9 cellular contexts compared by ENCODE assay signal in the genomic region with DNA sequence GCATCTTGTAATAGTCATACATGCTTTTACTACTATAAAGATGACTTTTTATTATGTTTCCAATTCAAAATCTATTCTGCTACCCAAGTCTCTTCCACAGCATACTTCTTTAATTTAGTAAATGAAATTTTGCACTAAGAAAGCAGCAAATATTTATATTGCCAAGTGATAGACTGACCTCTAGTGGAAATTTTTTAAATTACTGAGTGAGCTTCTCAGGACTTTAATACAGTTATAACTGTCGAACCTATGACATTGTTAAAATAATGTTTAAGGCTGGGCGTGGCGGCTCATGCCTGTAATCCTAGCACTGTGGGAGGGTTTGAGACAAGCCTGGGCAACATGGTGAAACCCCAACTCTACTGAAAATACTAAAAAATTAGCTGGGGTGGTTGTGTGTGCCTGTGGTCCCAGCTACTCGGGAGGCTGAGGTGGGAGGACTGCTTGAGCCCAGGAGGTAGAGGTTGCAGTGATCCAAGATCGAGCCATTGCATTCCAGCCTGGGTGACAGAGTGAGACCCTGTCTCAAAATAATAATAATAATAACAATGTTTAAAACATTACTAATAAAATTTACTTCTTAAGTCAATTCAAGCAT. TPM values are rescaled to one million over a fixed set of nuclear protein-coding genes. Genes with fewer than 3 reads are reported as not detected.
DNase-seq lines count a peak whose midpoint lies in the region; ATAC-seq and TF ChIP-seq lines count a peak whose summit lies in the region.
"Had no signal": no experiment of that assay in that cellular context is flagged by ENCODE, and none has a peak within 500 bp of the region (broad histone marks: within the 10 kb centered on the region; RNA-seq: fewer than 3 reads in every experiment).

No MANE protein-coding gene starts in this region.

- no peaks in the 10 kb centered on the region for H3K27me3 ChIP-seq in Karpas-422 (ENCODE audit: low read length)

- no peaks in the 10 kb centered on the region for H3K9me3 Mint-ChIP-seq in natural killer cell
- H3K9me3 Mint-ChIP-seq in natural killer cell treated with Interleukin-12 subunit alpha and Interleukin-12 subunit beta and Interleukin-15 and Interleukin-18, amount 100 ng/mL, for 72 hours = no peaks in the 10 kb centered on the region
- H3K9me3 Mint-ChIP-seq: stimulated activated naive CD8-positive, alpha-beta T cell treated with anti-CD3 and anti-CD28 coated beads, Interleukin-15, Interleukin-2, amounts not matched to agents 100 ng/mL and 50 ng/mL, for 24 hours had no signal

- no peak overlapping the region for H3K4me3 ChIP-seq in Karpas-422 (ENCODE audit: low read length)
- no peak overlapping the region for H3K4me3 ChIP-seq in fibroblast of mammary gland (ENCODE audit: control insufficient read depth, low read depth, low read length)

- H3K9me2 ChIP-seq in Karpas-422 (replicated peaks; ENCODE audit: insufficient read depth, low read length) = no peaks in the 10 kb centered on the region

- H2AFZ ChIP-seq in Karpas-422 (ENCODE audit: low read length) = no peak overlapping the region

- POLR2A ChIA-PET in RWPE1 (lab: Yijun Ruan, JAX; ENCODE audit: low non-redundant PET) = interaction anchor here (1.0 kb wide), 1 partner anchor 115 kb away, joined by 4 read pairs; the partner anchor contains the start of gene TRIM66

- H3K9me3 ChIP-seq in Karpas-422 (ENCODE audit: low read length) = no peaks in the 10 kb centered on the region

- H3K27me3 Mint-ChIP-seq in natural killer cell (ENCODE audit: low read depth in 2 of 2) = peaks cover 19 to 60% of the 10 kb centered on the region in 2 donors
- H3K27me3 Mint-ChIP-seq in natural killer cell treated with Interleukin-12 subunit alpha and Interleukin-12 subunit beta and Interleukin-15 and Interleukin-18, amount 100 ng/mL, for 72 hours = peaks cover 25 to 59% of the 10 kb centered on the region in 2 donors

- ATAC-seq in natural killer cell (peak in 1 of 3 donors; percentile 47), HG03175 (IDR thresholded peaks at IDR 0.05; ENCODE audit: unreplicated experiment) (no peak), GM18861 (IDR thresholded peaks at IDR 0.05; ENCODE audit: unreplicated experiment) (no peak)
- no peak for ATAC-seq in natural killer cell treated with Interleukin-12 subunit alpha and Interleukin-12 subunit beta and Interleukin-15 and Interleukin-18, amount 100 ng/mL, for 72 hours

- no peaks in the 10 kb centered on the region for H3K36me3 ChIP-seq in Karpas-422 (ENCODE audit: insufficient read depth, low read length)

- H3K27ac ChIP-seq in Karpas-422 (ENCODE audit: low read length) (no peak overlapping the region), RWPE1 (peak overlapping the region; percentile 54)

- H3K79me2 ChIP-seq in Karpas-422 (ENCODE audit: low read length) = no peaks in the 10 kb centered on the region

- no peak overlapping the region for H3K9ac ChIP-seq in Karpas-422 (ENCODE audit: low read length)

- intact Hi-C loops in natural killer cell (cut with micrococcal nuclease) = loop anchor here (1.0 to 2.0 kb wide), 2 partner anchors 341 to 534 kb away; no protein-coding TSS in a partner anchor

- no peak overlapping the region for H3K27ac Mint-ChIP-seq in natural killer cell
- no peak overlapping the region for H3K27ac Mint-ChIP-seq in natural killer cell treated with Interleukin-12 subunit alpha and Interleukin-12 subunit beta and Interleukin-15 and Interleukin-18, amount 100 ng/mL, for 72 hours
- H3K27ac Mint-ChIP-seq: stimulated activated naive CD8-positive, alpha-beta T cell treated with anti-CD3 and anti-CD28 coated beads, Interleukin-15, Interleukin-2, amounts not matched to agents 100 ng/mL and 50 ng/mL, for 24 hours had no signal

- TF ChIP-seq CTCF in natural killer cell (IDR thresholded peaks at IDR 0.05) = peak; percentile 52
- peak; percentile 76 for TF ChIP-seq CTCF in RWPE1 (conservative IDR thresholded peaks at IDR 0.05; ENCODE audit: low read depth)
- peak; percentile 48 for TF ChIP-seq CTCF in fibroblast of mammary gland (conservative IDR thresholded peaks at IDR 0.05; ENCODE audit: control insufficient read depth, insufficient read depth, low read depth, low read length)

- DNase-seq in natural killer cell (no peak), Karpas-422 (peak; percentile 88), RWPE1 (ENCODE audit: low spot score) (peak; percentile 35), fibroblast of mammary gland (ENCODE audit: low read depth) (peak; percentile 61), pons (ENCODE audit: low spot score) (peak; percentile 68)
- DNase-seq in natural killer cell treated with Interleukin-12 subunit alpha and Interleukin-12 subunit beta and Interleukin-15 and Interleukin-18, amount 100 ng/mL, for 72 hours (ENCODE audit: low spot score) = no peak

- H3K4me1 ChIP-seq in Karpas-422 (ENCODE audit: low read length) = peaks cover 7% of the 10 kb centered on the region

- peaks cover 49% of the 10 kb centered on the region for H4K20me1 ChIP-seq in Karpas-422 (ENCODE audit: insufficient read depth, low read depth, low read length)

- CTCF ChIA-PET in RWPE1 (lab: Yijun Ruan, JAX) = interaction anchor here (0.5 to 1.9 kb wide), 17 partner anchors 10 to 560 kb away, joined by 3 to 13 read pairs (median 3); partner anchors contain the start of genes RPL27A and TRIM66

- H3K4me2 ChIP-seq in Karpas-422 (ENCODE audit: low read depth, low read length, poor library complexity, severe bottlenecking) = no peak overlapping the region

- no peak overlapping the region for H3K4me3 Mint-ChIP-seq in natural killer cell
- no peak overlapping the region for H3K4me3 Mint-ChIP-seq in natural killer cell treated with Interleukin-12 subunit alpha and Interleukin-12 subunit beta and Interleukin-15 and Interleukin-18, amount 100 ng/mL, for 72 hours
- H3K4me3 Mint-ChIP-seq: stimulated activated naive CD8-positive, alpha-beta T cell treated with anti-CD3 and anti-CD28 coated beads, Interleukin-15, Interleukin-2, amounts not matched to agents 100 ng/mL and 50 ng/mL, for 24 hours had no signal

- no peaks in the 10 kb centered on the region for H3K36me3 Mint-ChIP-seq in natural killer cell
- peaks cover 4% of the 10 kb centered on the region for H3K36me3 Mint-ChIP-seq in natural killer cell treated with Interleukin-12 subunit alpha and Interleukin-12 subunit beta and Interleukin-15 and Interleukin-18, amount 100 ng/mL, for 72 hours

- H3K4me1 Mint-ChIP-seq in natural killer cell = no peaks in the 10 kb centered on the region
- no peaks in the 10 kb centered on the region for H3K4me1 Mint-ChIP-seq in natural killer cell treated with Interleukin-12 subunit alpha and Interleukin-12 subunit beta and Interleukin-15 and Interleukin-18, amount 100 ng/mL, for 72 hours (ENCODE audit: low read depth in 2 of 2)

RNA-seq across cellular contexts. Expression of gene STK33, which starts 27.3 kb away (rescaled TPM):
- total RNA-seq in natural killer cell = under 1 TPM in 1 of 3 donors, not detected in 2; 0.24 TPM
- 1 to 10 TPM in 1 of 2 donors, under 1 TPM in 1; 0.74 to 1.5 TPM for total RNA-seq in natural killer cell treated with Interleukin-12 subunit alpha and Interleukin-12 subunit beta and Interleukin-15 and Interleukin-18, amount 100 ng/mL, for 72 hours
- total RNA-seq in Karpas-422 (2014; rRNA removed; shearing (Covaris generic); ENCODE audit: low replicate concordance) = 17.0 and 20.2 TPM in 2 replicates

Comparison
In these comparisons a context has a peak if more than half of its experiments do, and no peak if none do; other contexts are left out.
1. DNase-seq: peak in Karpas-422 (single experiment), RWPE1 (single experiment), fibroblast of mammary gland (single experiment) and pons (single experiment); none in natural killer cell (single experiment) and natural killer cell treated with Interleukin-12 subunit alpha and Interleukin-12 subunit beta and Interleukin-15 and Interleukin-18, amount 100 ng/mL, for 72 hours (single experiment).
2. Peak in every context shown above with its lines, with median percentiles within 50 percentile points of each other: CTCF ChIP-seq.